20 cellular contexts compared by ENCODE assay signal in the genomic region with DNA sequence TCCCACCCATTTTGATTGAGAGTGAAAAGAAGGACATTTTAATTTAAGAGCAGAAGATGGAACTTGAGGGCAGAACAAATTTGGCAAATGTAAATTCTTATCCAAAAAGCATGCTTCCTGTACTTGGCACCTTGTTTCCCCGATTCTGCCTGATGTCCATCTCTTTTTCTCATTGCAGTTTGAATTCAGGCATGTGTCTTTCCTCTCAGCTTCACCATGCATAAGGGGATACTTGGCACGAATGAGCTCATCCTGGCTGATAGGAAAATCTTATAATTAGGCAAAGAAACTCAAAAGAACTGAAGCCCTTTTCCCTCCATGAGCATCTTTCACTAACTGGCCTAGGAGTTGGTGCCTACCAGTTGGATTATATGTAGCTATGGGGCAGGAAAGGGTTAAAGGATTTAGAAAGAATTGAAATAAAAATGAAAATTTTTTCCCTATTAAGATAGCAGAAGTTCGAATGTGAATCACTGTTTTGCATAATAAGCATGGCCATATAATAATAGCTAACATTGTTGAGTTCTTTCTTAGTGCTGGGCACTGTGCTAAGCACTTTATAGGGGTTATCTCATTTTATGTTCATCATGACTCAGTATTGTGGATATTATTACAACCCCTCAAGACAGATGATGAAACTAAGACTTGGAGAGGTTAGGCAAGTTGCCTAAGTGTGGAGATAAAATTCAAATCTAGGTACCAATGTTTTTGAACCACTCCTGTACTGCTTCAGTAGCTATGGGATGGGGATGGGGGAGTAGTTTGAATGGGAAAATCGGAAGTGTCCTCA.
DNase-seq lines count a peak whose midpoint lies in the region; ATAC-seq, FAIRE-seq and TF ChIP-seq lines count a peak whose summit lies in the region.
"Had no signal": no experiment of that assay in that cellular context is flagged by ENCODE, and none has a peak within 500 bp of the region (broad histone marks: within the 10 kb centered on the region; RNA-seq: fewer than 3 reads in every experiment).

No MANE protein-coding gene starts in this region.

- H3K36me3 Mint-ChIP-seq in nephron (ENCODE audit: low read depth) (peaks cover 4% of the 10 kb centered on the region), endothelial cell (ENCODE audit: low read depth, unreplicated experiment) (peaks cover 3% of the 10 kb centered on the region)
- H3K36me3 Mint-ChIP-seq: activated naive CD4-positive, alpha-beta T cell treated with anti-CD3 and anti-CD28 coated beads, Interleukin-2, amount 50 U/mL, for 24 hours; CD14-positive monocyte; memory B cell had no signal

- H3K27me3 Mint-ChIP-seq in nephron (ENCODE audit: low read depth) (peaks cover 2% of the 10 kb centered on the region), endothelial cell (ENCODE audit: unreplicated experiment) (peaks cover 4% of the 10 kb centered on the region)
- H3K27me3 Mint-ChIP-seq: activated naive CD4-positive, alpha-beta T cell treated with anti-CD3 and anti-CD28 coated beads, Interleukin-2, amount 50 U/mL, for 24 hours; memory B cell had no signal

- TF ChIP-seq CTCF in BJ (IDR thresholded peaks at IDR 0.05; ENCODE audit: insufficient read depth, low read depth, low read length) (no peak), epithelial cell of esophagus (IDR thresholded peaks at IDR 0.05; ENCODE audit: insufficient read depth, low read depth, low read length, missing control alignments) (no peak), nephron (IDR thresholded peaks at IDR 0.05; ENCODE audit: unreplicated experiment in 3 of 3) (no peak), endothelial cell (IDR thresholded peaks at IDR 0.05; ENCODE audit: unreplicated experiment) (no peak)

- no peak for FAIRE-seq in RCC 7860 (lab: Jason Lieb, UNC)
- FAIRE-seq: GM19239, small intestine had no signal

- H3K36me3 ChIP-seq in BJ (ENCODE audit: control insufficient read depth, insufficient read depth, low read length): no peaks in the 10 kb centered on the region
- H3K36me3 ChIP-seq: colonic mucosa, esophagus muscularis mucosa, stomach had no signal

- H3K4me3 Mint-ChIP-seq in nephron: no peak overlapping the region
- H3K4me3 Mint-ChIP-seq in endothelial cell (ENCODE audit: unreplicated experiment): no peak overlapping the region
- H3K4me3 Mint-ChIP-seq: activated naive CD4-positive, alpha-beta T cell treated with anti-CD3 and anti-CD28 coated beads, Interleukin-2, amount 50 U/mL, for 24 hours; CD14-positive monocyte; memory B cell had no signal

- POLR2A ChIA-PET in BJ (lab: Charles Lee): no interaction called here

- CTCF ChIA-PET in BJ (lab: Yijun Ruan, JAX): interaction anchor here (0.7 kb wide), 1 partner anchor 318 kb away, joined by 3 read pairs; no protein-coding TSS in a partner anchor

- DNase-seq in BJ (ENCODE audit: low read depth) (peak; percentile 61), NCI-H226 (peak; percentile 80), epithelial cell of esophagus (ENCODE audit: low read depth) (peak; percentile 63), endothelial cell (ENCODE audit: low spot score) (no peak), COR-L47 (lab: John Stamatoyannopoulos, UW) (no peak), RCC 7860 (ENCODE audit: low spot score) (no peak)
- DNase-seq: activated CD4-positive, alpha-beta T cell treated with anti-CD3 and anti-CD28 coated beads for 48 hours; activated T-cell treated with anti-CD3 and anti-CD28 coated beads for 4 hours; colonic mucosa; NCI-H2107; SHP77; small intestine; stomach had no signal

- no peaks in the 10 kb centered on the region for H3K27me3 ChIP-seq in BJ (ENCODE audit: control insufficient read depth, insufficient read depth, low read length)
- H3K27me3 ChIP-seq: colonic mucosa, esophagus muscularis mucosa, stomach had no signal

- peaks cover 42% of the 10 kb centered on the region for H3K4me1 Mint-ChIP-seq in nephron
- H3K4me1 Mint-ChIP-seq in endothelial cell (ENCODE audit: unreplicated experiment): peaks cover 11% of the 10 kb centered on the region
- H3K4me1 Mint-ChIP-seq: activated naive CD4-positive, alpha-beta T cell treated with anti-CD3 and anti-CD28 coated beads, Interleukin-2, amount 50 U/mL, for 24 hours had no signal

- H3K9me3 Mint-ChIP-seq in nephron (peaks cover 2% of the 10 kb centered on the region), endothelial cell (ENCODE audit: unreplicated experiment) (no peaks in the 10 kb centered on the region)
- H3K9me3 Mint-ChIP-seq: activated naive CD4-positive, alpha-beta T cell treated with anti-CD3 and anti-CD28 coated beads, Interleukin-2, amount 50 U/mL, for 24 hours; memory B cell had no signal

- H3K4me3 ChIP-seq in BJ (ENCODE audit: low read depth, low read length) (no peak overlapping the region), epithelial cell of esophagus (ENCODE audit: low read length) (no peak overlapping the region)
- H3K4me3 ChIP-seq: colonic mucosa, esophagus muscularis mucosa, stomach had no signal

- H3K27ac Mint-ChIP-seq in nephron (peak overlapping the region; percentile 12 to 82 (median 72)), endothelial cell (ENCODE audit: unreplicated experiment) (no peak overlapping the region)
- H3K27ac Mint-ChIP-seq: activated naive CD4-positive, alpha-beta T cell treated with anti-CD3 and anti-CD28 coated beads, Interleukin-2, amount 50 U/mL, for 24 hours; CD14-positive monocyte; memory B cell had no signal

- no peak for ATAC-seq in HG03460 (IDR thresholded peaks at IDR 0.05; ENCODE audit: unreplicated experiment)

Comparison
In these comparisons a context has a peak if more than half of its experiments do, and no peak if none do; other contexts are left out.
1. DNase-seq: peak in BJ (single experiment), NCI-H226 (single experiment) and epithelial cell of esophagus (single experiment); none in endothelial cell (single experiment), COR-L47 (single experiment) and RCC 7860 (single experiment).